Comparison of ENCODE assay signal across 8 cellular contexts in genomic region chr14:32938719-32939253, GRCh38. TPM values are rescaled to one million over a fixed set of nuclear protein-coding genes. Genes with fewer than 3 reads are reported as not detected.
DNase-seq lines count a peak whose midpoint lies in the region; ATAC-seq and TF ChIP-seq lines count a peak whose summit lies in the region.

Gene NPAS3 (plus strand): TSS chr14:32938879.

- intact Hi-C loops in body of pancreas (cut with DNase I): no loop called here

- ATAC-seq in HG02852 (IDR thresholded peaks at IDR 0.05; ENCODE audit: unreplicated experiment): peak; percentile 30
- peak; percentile 59 for ATAC-seq in body of pancreas
- ATAC-seq in HG02763 (IDR thresholded peaks at IDR 0.05; ENCODE audit: unreplicated experiment): no peak
- ATAC-seq in HG03097 (IDR thresholded peaks at IDR 0.05; ENCODE audit: low FRiP score, unreplicated experiment): no peak

- peak within 1 kb of the TSS in 4 of 5 donors; percentile 60 to 78 (median 73) for H3K9ac ChIP-seq in subcutaneous abdominal adipose tissue (ENCODE audit: low read length in 5 of 5)

- 1% methylated on average over 62 of the region's 92 CpGs; no CpG with 5 or more reads in 1 of the 2 donors for WGBS in body of pancreas, 2 donors

- no peak for TF ChIP-seq CTCF in body of pancreas (IDR thresholded peaks at IDR 0.05)
- TF ChIP-seq CTCF in kidney epithelial cell (IDR thresholded peaks at IDR 0.05; ENCODE audit: insufficient read depth, low read length, poor library complexity, severe bottlenecking): no peak

- H3K4me3 ChIP-seq in GM08714 (ENCODE audit: low read length) (peak within 1 kb of the TSS; percentile 65), body of pancreas (peak within 1 kb of the TSS; percentile 2 to 44), kidney epithelial cell (ENCODE audit: low read depth, low read length) (peak within 1 kb of the TSS; percentile 61), subcutaneous abdominal adipose tissue (ENCODE audit: low read depth in 1 of 5, low read length in 5 of 5) (peak within 1 kb of the TSS; percentile 65 to 79 (median 71))

- H3K36me3 ChIP-seq in body of pancreas (replicated peaks in 1 of 2; ENCODE audit: insufficient read depth in 1 of 2, low read depth in 2 of 2) (no peaks in the 10 kb centered on the region), kidney epithelial cell (ENCODE audit: control insufficient read depth, insufficient read depth, low read length) (no peaks in the 10 kb centered on the region), subcutaneous abdominal adipose tissue (ENCODE audit: control insufficient read depth in 5 of 5, insufficient read depth in 5 of 5, low read length in 5 of 5) (no peaks in the 10 kb centered on the region)

- H3K9me3 ChIP-seq in body of pancreas (no peaks in the 10 kb centered on the region), subcutaneous abdominal adipose tissue (ENCODE audit: control insufficient read depth in 5 of 5, low read length in 5 of 5) (no peaks in the 10 kb centered on the region)

- H3K27me3 ChIP-seq in body of pancreas (peaks cover 0 to 12% of the 10 kb centered on the region in 2 donors), kidney epithelial cell (ENCODE audit: control insufficient read depth, insufficient read depth, low read length) (peaks cover 17% of the 10 kb centered on the region), subcutaneous abdominal adipose tissue (ENCODE audit: control insufficient read depth in 5 of 5, insufficient read depth in 4 of 5, low read length in 5 of 5) (peaks cover 0 to 22% (median 18%) of the 10 kb centered on the region in 5 donors)

- H3K4me1 ChIP-seq in body of pancreas: peaks cover 32% of the 10 kb centered on the region
- peaks cover 3 to 31% (median 27%) of the 10 kb centered on the region in 5 donors for H3K4me1 ChIP-seq in subcutaneous abdominal adipose tissue (ENCODE audit: control insufficient read depth in 5 of 5, insufficient read depth in 5 of 5, low read length in 5 of 5)

- peak in 3 of 4 donors; percentile 23 to 46 (median 28) for DNase-seq in body of pancreas
- no peak for DNase-seq in kidney epithelial cell (ENCODE audit: low read depth)
- no peak for DNase-seq in COLO829 (ENCODE audit: low spot score)

- no peak for TF ChIP-seq POLR2A in body of pancreas (IDR thresholded peaks at IDR 0.05)

- H3K27ac ChIP-seq in body of pancreas (peak within 1 kb of the TSS in 3 of 4 donors; percentile 70 to 84 (median 72)), subcutaneous abdominal adipose tissue (ENCODE audit: low read depth, low read length) (peak within 1 kb of the TSS; percentile 69)

RNA-seq across cellular contexts. Expression of gene NPAS3, which starts in this region (rescaled TPM):
- total RNA-seq in body of pancreas: under 1 TPM; 0.33 to 0.78 TPM
- 1.2 and 2.0 TPM in 2 replicates for total RNA-seq in kidney epithelial cell

Comparison
In these comparisons a context has a peak if more than half of its experiments do, and no peak if none do; other contexts are left out.
1. Peak in DNase-seq, ATAC-seq, H3K4me3 ChIP-seq and H3K27ac ChIP-seq in body of pancreas; RNA of the gene not detected or under 1 TPM.